1 cellular context compared by ENCODE assay signal in genomic region chr7:158704524-158705233, GRCh38.
TF ChIP-seq lines count a peak whose summit lies in the region.

A gene with protein sequence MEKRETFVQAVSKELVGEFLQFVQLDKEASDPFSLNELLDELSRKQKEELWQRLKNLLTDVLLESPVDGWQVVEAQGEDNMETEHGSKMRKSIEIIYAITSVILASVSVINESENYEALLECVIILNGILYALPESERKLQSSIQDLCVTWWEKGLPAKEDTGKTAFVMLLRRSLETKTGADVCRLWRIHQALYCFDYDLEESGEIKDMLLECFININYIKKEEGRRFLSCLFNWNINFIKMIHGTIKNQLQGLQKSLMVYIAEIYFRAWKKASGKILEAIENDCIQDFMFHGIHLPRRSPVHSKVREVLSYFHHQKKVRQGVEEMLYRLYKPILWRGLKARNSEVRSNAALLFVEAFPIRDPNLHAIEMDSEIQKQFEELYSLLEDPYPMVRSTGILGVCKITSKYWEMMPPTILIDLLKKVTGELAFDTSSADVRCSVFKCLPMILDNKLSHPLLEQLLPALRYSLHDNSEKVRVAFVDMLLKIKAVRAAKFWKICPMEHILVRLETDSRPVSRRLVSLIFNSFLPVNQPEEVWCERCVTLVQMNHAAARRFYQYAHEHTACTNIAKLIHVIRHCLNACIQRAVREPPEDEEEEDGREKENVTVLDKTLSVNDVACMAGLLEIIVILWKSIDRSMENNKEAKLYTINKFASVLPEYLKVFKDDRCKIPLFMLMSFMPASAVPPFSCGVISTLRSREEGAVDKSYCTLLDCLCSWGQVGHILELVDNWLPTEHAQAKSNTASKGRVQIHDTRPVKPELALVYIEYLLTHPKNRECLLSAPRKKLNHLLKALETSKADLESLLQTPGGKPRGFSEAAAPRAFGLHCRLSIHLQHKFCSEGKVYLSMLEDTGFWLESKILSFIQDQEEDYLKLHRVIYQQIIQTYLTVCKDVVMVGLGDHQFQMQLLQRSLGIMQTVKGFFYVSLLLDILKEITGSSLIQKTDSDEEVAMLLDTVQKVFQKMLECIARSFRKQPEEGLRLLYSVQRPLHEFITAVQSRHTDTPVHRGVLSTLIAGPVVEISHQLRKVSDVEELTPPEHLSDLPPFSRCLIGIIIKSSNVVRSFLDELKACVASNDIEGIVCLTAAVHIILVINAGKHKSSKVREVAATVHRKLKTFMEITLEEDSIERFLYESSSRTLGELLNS (minus strand): TSS chr7:158704804. CDS start chr7:158701899, 2,905 bp downstream.

TF ChIP-seq in HepG2, 621 proteins besides CTCF, POLR2A, EP300 and RAD21 (continued from another document and continues in another):
- 0 out of 2 replicates have a peak, but pooled peaks have one; percentile 56 for TF ChIP-seq SNAI1 (CRISPR knock-in tag; IDR thresholded peaks at IDR 0.05; ENCODE audit: borderline replicate concordance)
- TF ChIP-seq PLRG1 (conservative IDR thresholded peaks at IDR 0.05) = no peak
- peak; percentile 95 for TF ChIP-seq ZNF589 (CRISPR knock-in tag; conservative IDR thresholded peaks at IDR 0.05)
- no peak for TF ChIP-seq ZNF317 (CRISPR knock-in tag; IDR thresholded peaks at IDR 0.05)
- peak; percentile 67 for TF ChIP-seq HOXA9 (CRISPR knock-in tag; IDR thresholded peaks at IDR 0.05; ENCODE audit: borderline replicate concordance)
- no peak for TF ChIP-seq ZNF572 (CRISPR knock-in tag; IDR thresholded peaks at IDR 0.05)
- TF ChIP-seq, protein P1, sequence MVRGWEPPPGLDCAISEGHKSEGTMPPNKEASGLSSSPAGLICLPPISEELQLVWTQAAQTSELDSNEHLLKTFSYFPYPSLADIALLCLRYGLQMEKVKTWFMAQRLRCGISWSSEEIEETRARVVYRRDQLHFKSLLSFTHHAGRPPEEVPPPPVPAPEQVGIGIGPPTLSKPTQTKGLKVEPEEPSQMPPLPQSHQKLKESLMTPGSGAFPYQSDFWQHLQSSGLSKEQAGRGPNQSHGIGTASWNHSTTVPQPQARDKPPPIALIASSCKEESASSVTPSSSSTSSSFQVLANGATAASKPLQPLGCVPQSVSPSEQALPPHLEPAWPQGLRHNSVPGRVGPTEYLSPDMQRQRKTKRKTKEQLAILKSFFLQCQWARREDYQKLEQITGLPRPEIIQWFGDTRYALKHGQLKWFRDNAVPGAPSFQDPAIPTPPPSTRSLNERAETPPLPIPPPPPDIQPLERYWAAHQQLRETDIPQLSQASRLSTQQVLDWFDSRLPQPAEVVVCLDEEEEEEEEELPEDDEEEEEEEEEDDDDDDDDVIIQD (CRISPR knock-in tag; IDR thresholded peaks at IDR 0.05; ENCODE audit: low read depth) = peak; percentile 64; the same call in 1 of the 2 replicates
- TF ChIP-seq, protein P2, sequence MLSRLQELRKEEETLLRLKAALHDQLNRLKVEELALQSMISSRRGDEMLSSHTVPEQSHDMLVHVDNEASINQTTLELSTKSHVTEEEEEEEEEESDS (CRISPR knock-in tag; IDR thresholded peaks at IDR 0.05; ENCODE audit: borderline replicate concordance) = 0 out of 2 replicates have a peak, but pooled peaks have one; percentile 80
- peak; percentile 100 for TF ChIP-seq HNRNPK (IDR thresholded peaks at IDR 0.05; ENCODE audit: low read depth, low read length, poor library complexity, severe bottlenecking)
- no peak for TF ChIP-seq FOSL1 (CRISPR knock-in tag; IDR thresholded peaks at IDR 0.05; ENCODE audit: borderline replicate concordance)
- TF ChIP-seq, protein P3, sequence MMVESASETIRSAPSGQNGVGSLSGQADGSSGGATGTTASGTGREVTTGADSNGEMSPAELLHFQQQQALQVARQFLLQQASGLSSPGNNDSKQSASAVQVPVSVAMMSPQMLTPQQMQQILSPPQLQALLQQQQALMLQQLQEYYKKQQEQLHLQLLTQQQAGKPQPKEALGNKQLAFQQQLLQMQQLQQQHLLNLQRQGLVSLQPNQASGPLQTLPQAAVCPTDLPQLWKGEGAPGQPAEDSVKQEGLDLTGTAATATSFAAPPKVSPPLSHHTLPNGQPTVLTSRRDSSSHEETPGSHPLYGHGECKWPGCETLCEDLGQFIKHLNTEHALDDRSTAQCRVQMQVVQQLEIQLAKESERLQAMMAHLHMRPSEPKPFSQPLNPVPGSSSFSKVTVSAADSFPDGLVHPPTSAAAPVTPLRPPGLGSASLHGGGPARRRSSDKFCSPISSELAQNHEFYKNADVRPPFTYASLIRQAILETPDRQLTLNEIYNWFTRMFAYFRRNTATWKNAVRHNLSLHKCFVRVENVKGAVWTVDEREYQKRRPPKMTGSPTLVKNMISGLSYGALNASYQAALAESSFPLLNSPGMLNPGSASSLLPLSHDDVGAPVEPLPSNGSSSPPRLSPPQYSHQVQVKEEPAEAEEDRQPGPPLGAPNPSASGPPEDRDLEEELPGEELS (CRISPR knock-in tag; IDR thresholded peaks at IDR 0.05) = 0 out of 2 replicates have a peak, but pooled peaks have one; percentile 21
- TF ChIP-seq TFAP4 (IDR thresholded peaks at IDR 0.05; ENCODE audit: borderline replicate concordance, low read depth) = peak; percentile 88; the same call in 1 of the 2 replicates
- TF ChIP-seq, protein P4, sequence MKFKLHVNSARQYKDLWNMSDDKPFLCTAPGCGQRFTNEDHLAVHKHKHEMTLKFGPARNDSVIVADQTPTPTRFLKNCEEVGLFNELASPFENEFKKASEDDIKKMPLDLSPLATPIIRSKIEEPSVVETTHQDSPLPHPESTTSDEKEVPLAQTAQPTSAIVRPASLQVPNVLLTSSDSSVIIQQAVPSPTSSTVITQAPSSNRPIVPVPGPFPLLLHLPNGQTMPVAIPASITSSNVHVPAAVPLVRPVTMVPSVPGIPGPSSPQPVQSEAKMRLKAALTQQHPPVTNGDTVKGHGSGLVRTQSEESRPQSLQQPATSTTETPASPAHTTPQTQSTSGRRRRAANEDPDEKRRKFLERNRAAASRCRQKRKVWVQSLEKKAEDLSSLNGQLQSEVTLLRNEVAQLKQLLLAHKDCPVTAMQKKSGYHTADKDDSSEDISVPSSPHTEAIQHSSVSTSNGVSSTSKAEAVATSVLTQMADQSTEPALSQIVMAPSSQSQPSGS (CRISPR knock-in tag; IDR thresholded peaks at IDR 0.05) = peak; percentile 64
- peak; percentile 71; the same call in 1 of the 2 replicates for TF ChIP-seq KDM5B (CRISPR knock-in tag; IDR thresholded peaks at IDR 0.05; ENCODE audit: borderline replicate concordance)
- no peak for TF ChIP-seq FUBP1 (CRISPR knock-in tag; IDR thresholded peaks at IDR 0.05; ENCODE audit: borderline replicate concordance)
- TF ChIP-seq, protein P5, sequence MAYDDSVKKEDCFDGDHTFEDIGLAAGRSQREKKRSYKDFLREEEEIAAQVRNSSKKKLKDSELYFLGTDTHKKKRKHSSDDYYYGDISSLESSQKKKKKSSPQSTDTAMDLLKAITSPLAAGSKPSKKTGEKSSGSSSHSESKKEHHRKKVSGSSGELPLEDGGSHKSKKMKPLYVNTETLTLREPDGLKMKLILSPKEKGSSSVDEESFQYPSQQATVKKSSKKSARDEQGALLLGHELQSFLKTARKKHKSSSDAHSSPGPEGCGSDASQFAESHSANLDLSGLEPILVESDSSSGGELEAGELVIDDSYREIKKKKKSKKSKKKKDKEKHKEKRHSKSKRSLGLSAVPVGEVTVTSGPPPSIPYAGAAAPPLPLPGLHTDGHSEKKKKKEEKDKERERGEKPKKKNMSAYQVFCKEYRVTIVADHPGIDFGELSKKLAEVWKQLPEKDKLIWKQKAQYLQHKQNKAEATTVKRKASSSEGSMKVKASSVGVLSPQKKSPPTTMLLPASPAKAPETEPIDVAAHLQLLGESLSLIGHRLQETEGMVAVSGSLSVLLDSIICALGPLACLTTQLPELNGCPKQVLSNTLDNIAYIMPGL (CRISPR knock-in tag; IDR thresholded peaks at IDR 0.05; ENCODE audit: borderline replicate concordance in 1 of 2, low read depth in 1 of 2) = peak; percentile 60 to 81; a peak in 3 of 4 replicates
- TF ChIP-seq NAIF1 (CRISPR knock-in tag; IDR thresholded peaks at IDR 0.05; ENCODE audit: borderline replicate concordance) = no peak; the same call in 1 of the 2 replicates
- TF ChIP-seq ZBTB8A (CRISPR knock-in tag; IDR thresholded peaks at IDR 0.05; ENCODE audit: borderline replicate concordance, low read depth) = no peak
- TF ChIP-seq SAFB2 (CRISPR knock-in tag; IDR thresholded peaks at IDR 0.05; ENCODE audit: borderline replicate concordance, low read depth) = peak; percentile 89; the same call in 1 of the 2 replicates
- no peak for TF ChIP-seq ZNF362 (CRISPR knock-in tag; IDR thresholded peaks at IDR 0.05; ENCODE audit: borderline replicate concordance)
- TF ChIP-seq ZKSCAN5 (CRISPR knock-in tag; IDR thresholded peaks at IDR 0.05) = no peak
- TF ChIP-seq ZNF746 (CRISPR knock-in tag; IDR thresholded peaks at IDR 0.05) = 0 out of 2 replicates have a peak, but pooled peaks have one; percentile 19
- TF ChIP-seq MLLT10 (CRISPR knock-in tag; IDR thresholded peaks at IDR 0.05) = no peak
- no peak for TF ChIP-seq ZNF562 (CRISPR knock-in tag; IDR thresholded peaks at IDR 0.05; ENCODE audit: borderline replicate concordance)
- no peak; the same call in 1 of the 2 replicates for TF ChIP-seq SP2 (CRISPR knock-in tag; IDR thresholded peaks at IDR 0.05)
- TF ChIP-seq ZNF496 (CRISPR knock-in tag; IDR thresholded peaks at IDR 0.05; ENCODE audit: insufficient replicate concordance) = no peak
- no peak for TF ChIP-seq ZNF326 (CRISPR knock-in tag; IDR thresholded peaks at IDR 0.05; ENCODE audit: borderline replicate concordance)
- peak; percentile 75 for TF ChIP-seq PHF20 (CRISPR knock-in tag; IDR thresholded peaks at IDR 0.05)
- peak; percentile 65; the same call in 1 of the 2 replicates for TF ChIP-seq ZNF225 (CRISPR knock-in tag; IDR thresholded peaks at IDR 0.05)
- TF ChIP-seq NRL (CRISPR knock-in tag; IDR thresholded peaks at IDR 0.05; ENCODE audit: borderline replicate concordance) = no peak
- 0 out of 2 replicates have a peak, but pooled peaks have one; percentile 18 for TF ChIP-seq ZNF337 (CRISPR knock-in tag; IDR thresholded peaks at IDR 0.05; ENCODE audit: borderline replicate concordance, low read depth)
- no peak for TF ChIP-seq ZNF879 (CRISPR knock-in tag; IDR thresholded peaks at IDR 0.05)
- no peak for TF ChIP-seq NR2C2 (CRISPR knock-in tag; IDR thresholded peaks at IDR 0.05; ENCODE audit: borderline replicate concordance)
- 0 out of 2 replicates have a peak, but pooled peaks have one; percentile 35 for TF ChIP-seq MIER3 (CRISPR knock-in tag; IDR thresholded peaks at IDR 0.05; ENCODE audit: borderline replicate concordance)
- no peak for TF ChIP-seq ZNF629 (CRISPR knock-in tag; conservative IDR thresholded peaks at IDR 0.05)
- TF ChIP-seq ZSCAN12 (CRISPR knock-in tag; IDR thresholded peaks at IDR 0.05) = 0 out of 2 replicates have a peak, but pooled peaks have one; percentile 43
- TF ChIP-seq STAT5B (CRISPR knock-in tag; IDR thresholded peaks at IDR 0.05) = 0 out of 2 replicates have a peak, but pooled peaks have one; percentile 45
- TF ChIP-seq, protein P6, sequence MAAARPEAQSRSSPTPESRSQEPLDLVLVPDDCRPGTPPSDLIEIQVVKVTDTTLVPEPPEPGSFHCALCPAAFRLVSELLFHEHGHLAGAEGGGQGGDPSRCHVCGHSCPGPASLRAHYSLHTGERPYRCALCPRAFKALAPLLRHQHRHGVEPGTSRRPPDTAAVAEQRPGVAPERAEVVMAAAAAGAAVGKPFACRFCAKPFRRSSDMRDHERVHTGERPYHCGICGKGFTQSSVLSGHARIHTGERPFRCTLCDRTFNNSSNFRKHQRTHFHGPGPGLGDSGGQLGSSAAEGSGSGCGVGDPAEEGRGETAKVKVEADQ (CRISPR knock-in tag; IDR thresholded peaks at IDR 0.05; ENCODE audit: borderline replicate concordance) = no peak
- TF ChIP-seq ZNF749 (CRISPR knock-in tag; IDR thresholded peaks at IDR 0.05; ENCODE audit: borderline replicate concordance) = no peak; the same call in 1 of the 2 replicates
- peak; percentile 40; the same call in 1 of the 2 replicates for TF ChIP-seq ETV5 (CRISPR knock-in tag; IDR thresholded peaks at IDR 0.05; ENCODE audit: borderline replicate concordance)
- TF ChIP-seq, protein P7, sequence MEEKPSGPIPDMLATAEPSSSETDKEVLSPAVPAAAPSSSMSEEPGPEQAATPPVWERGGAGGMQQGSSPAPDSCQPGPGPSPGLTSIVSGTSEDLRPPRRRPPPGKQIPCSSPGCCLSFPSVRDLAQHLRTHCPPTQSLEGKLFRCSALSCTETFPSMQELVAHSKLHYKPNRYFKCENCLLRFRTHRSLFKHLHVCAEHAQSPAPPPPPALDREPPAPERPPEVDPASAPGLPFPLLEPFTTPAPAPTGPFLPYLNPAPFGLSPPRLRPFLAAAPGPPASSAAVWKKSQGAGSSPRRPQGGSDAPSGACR (CRISPR knock-in tag; IDR thresholded peaks at IDR 0.05) = no peak
- TF ChIP-seq CENPX (CRISPR knock-in tag; IDR thresholded peaks at IDR 0.05) = no peak
- TF ChIP-seq ZBTB38 (CRISPR knock-in tag; IDR thresholded peaks at IDR 0.05) = peak; percentile 89
- TF ChIP-seq FOXC1 (CRISPR knock-in tag; IDR thresholded peaks at IDR 0.05; ENCODE audit: borderline replicate concordance) = peak; percentile 33
- TF ChIP-seq KDM2A (CRISPR knock-in tag; IDR thresholded peaks at IDR 0.05; ENCODE audit: borderline replicate concordance, low read depth) = peak; percentile 85; the same call in 1 of the 2 replicates
- TF ChIP-seq IKZF1 (IDR thresholded peaks at IDR 0.05) = no peak
- TF ChIP-seq GLI4 (CRISPR knock-in tag; IDR thresholded peaks at IDR 0.05; ENCODE audit: borderline replicate concordance) = no peak; the same call in 1 of the 2 replicates
- peak; percentile 73; the same call in 1 of the 2 replicates for TF ChIP-seq SMYD3 (CRISPR knock-in tag; IDR thresholded peaks at IDR 0.05)
